ENCODE assay signal across 13 cellular contexts in genomic region chr5:154092356-154092755, GRCh38. TPM values are rescaled to one million over a fixed set of nuclear protein-coding genes. Genes with fewer than 3 reads are reported as not detected.
DNase-seq lines count a peak whose midpoint lies in the region; ATAC-seq and TF ChIP-seq lines count a peak whose summit lies in the region.
"Had no signal": no experiment of that assay in that cellular context is flagged by ENCODE, and none has a peak within 500 bp of the region (broad histone marks: within the 10 kb centered on the region; RNA-seq: fewer than 3 reads in every experiment).

No MANE protein-coding gene starts in this region.

- H3K4me3 Mint-ChIP-seq in stimulated activated effector memory CD8-positive, alpha-beta T cell treated with anti-CD3 and anti-CD28 coated beads, Interleukin-12 subunit alpha, Interleukin-12 subunit beta, amount 100 ng/mL, for 72 hours: no peak overlapping the region
- H3K4me3 Mint-ChIP-seq: activated naive CD4-positive, alpha-beta T cell treated with anti-CD3 and anti-CD28 coated beads for 36 hours had no signal

- H3K36me3 Mint-ChIP-seq in stimulated activated effector memory CD8-positive, alpha-beta T cell treated with anti-CD3 and anti-CD28 coated beads, Interleukin-12 subunit alpha, Interleukin-12 subunit beta, amount 100 ng/mL, for 72 hours: no peaks in the 10 kb centered on the region

- H3K9me3 Mint-ChIP-seq in stimulated activated effector memory CD8-positive, alpha-beta T cell treated with anti-CD3 and anti-CD28 coated beads, Interleukin-12 subunit alpha, Interleukin-12 subunit beta, amount 100 ng/mL, for 72 hours: no peaks in the 10 kb centered on the region
- H3K9me3 Mint-ChIP-seq: activated naive CD4-positive, alpha-beta T cell treated with anti-CD3 and anti-CD28 coated beads for 36 hours had no signal

- no peak overlapping the region for H3K4me3 ChIP-seq in epithelial cell of proximal tubule (ENCODE audit: low read depth, low read length)
- H3K4me3 ChIP-seq: stomach had no signal

- H3K27ac Mint-ChIP-seq in stimulated activated effector memory CD8-positive, alpha-beta T cell treated with anti-CD3 and anti-CD28 coated beads, Interleukin-12 subunit alpha, Interleukin-12 subunit beta, amount 100 ng/mL, for 72 hours: no peak overlapping the region
- H3K27ac Mint-ChIP-seq: activated naive CD4-positive, alpha-beta T cell treated with anti-CD3 and anti-CD28 coated beads for 36 hours had no signal

- no peaks in the 10 kb centered on the region for H3K4me1 Mint-ChIP-seq in stimulated activated effector memory CD8-positive, alpha-beta T cell treated with anti-CD3 and anti-CD28 coated beads, Interleukin-12 subunit alpha, Interleukin-12 subunit beta, amount 100 ng/mL, for 72 hours

- no peak for ATAC-seq in stimulated activated effector memory CD8-positive, alpha-beta T cell treated with anti-CD3 and anti-CD28 coated beads, Interleukin-12 subunit alpha, Interleukin-12 subunit beta, amount 100 ng/mL, for 72 hours

- peak; percentile 65 for DNase-seq in EH (ENCODE audit: low read depth)
- peak; percentile 37 for DNase-seq in M059J (ENCODE audit: low read depth)
- peak; percentile 32 for DNase-seq in epithelial cell of proximal tubule (ENCODE audit: low read depth)
- peak; percentile 41 for DNase-seq in non-pigmented ciliary epithelial cell (ENCODE audit: low read depth)
- DNase-seq in activated CD4-positive, alpha-beta T cell treated with anti-CD3 and anti-CD28 coated beads for 1 hour: no peak
- no peak for DNase-seq in NCI-H446 (lab: John Stamatoyannopoulos, UW)
- DNase-seq in ureter (ENCODE audit: low spot score): no peak
- no peak for DNase-seq in stimulated activated effector memory CD8-positive, alpha-beta T cell treated with anti-CD3 and anti-CD28 coated beads, Interleukin-12 subunit alpha, Interleukin-12 subunit beta, amount 100 ng/mL, for 72 hours (ENCODE audit: low spot score in 2 of 2)
- DNase-seq: activated naive CD4-positive, alpha-beta T cell treated with anti-CD3 and anti-CD28 coated beads for 36 hours; caudate nucleus; OCI-M1; stomach; WERI-Rb-1 had no signal

- TF ChIP-seq CTCF in epithelial cell of proximal tubule (conservative IDR thresholded peaks at IDR 0.05; ENCODE audit: low read depth, low read length): no peak

RNA-seq across cellular contexts. Expression of gene MFAP3, which starts 53.6 kb away (rescaled TPM):
- 47.9 and 75.6 TPM in 2 replicates for total RNA-seq in M059J (2014; rRNA removed; shearing (Covaris generic))
- total RNA-seq in epithelial cell of proximal tubule (13.9 and 35.3 TPM in 2 replicates), ureter (39.6 TPM)

RNA-seq across cellular contexts. Expression of gene FAM114A2, which starts 53.6 kb away (rescaled TPM):
- total RNA-seq in M059J (2014; rRNA removed; shearing (Covaris generic)): 13.5 and 23.0 TPM in 2 replicates
- total RNA-seq in epithelial cell of proximal tubule: 5.5 and 13.1 TPM in 2 replicates
- 40.8 TPM for total RNA-seq in ureter

Comparison
In these comparisons a context has a peak if more than half of its experiments do, and no peak if none do; other contexts are left out.
1. DNase-seq: peak in EH (single experiment), M059J (single experiment), epithelial cell of proximal tubule (single experiment) and non-pigmented ciliary epithelial cell (single experiment); none in activated CD4-positive, alpha-beta T cell treated with anti-CD3 and anti-CD28 coated beads for 1 hour (single experiment), NCI-H446 (0 of 2), ureter (single experiment) and stimulated activated effector memory CD8-positive, alpha-beta T cell treated with anti-CD3 and anti-CD28 coated beads, Interleukin-12 subunit alpha, Interleukin-12 subunit beta, amount 100 ng/mL, for 72 hours (0 of 2).